ENCODE assay signal across 9 cellular contexts in genomic region chr11:57425565-57426438, GRCh38. TPM values are rescaled to one million over a fixed set of nuclear protein-coding genes. Genes with fewer than 3 reads are reported as not detected.
DNase-seq lines count a peak whose midpoint lies in the region; ATAC-seq and TF ChIP-seq lines count a peak whose summit lies in the region.
"Had no signal": no experiment of that assay in that cellular context is flagged by ENCODE, and none has a peak within 500 bp of the region (broad histone marks: within the 10 kb centered on the region; RNA-seq: fewer than 3 reads in every experiment).

No MANE protein-coding gene starts in this region.

- H3F3A ChIP-seq in SU-DHL-6 (ENCODE audit: insufficient read depth), result peaks cover 9% of the 10 kb centered on the region; the same call in 1 of the 2 replicates

- H3K4me3 ChIP-seq in CD8-positive, alpha-beta T cell (ENCODE audit: low read depth, low read length), result peak overlapping the region; percentile 47
- H3K4me3 ChIP-seq in SU-DHL-6 (ENCODE audit: insufficient read depth, low read length, poor library complexity, severe bottlenecking) (peak overlapping the region; percentile 82), endodermal cell (ENCODE audit: low read length) (peak overlapping the region; percentile 73)

- peak overlapping the region; percentile 93 for H3K27ac Mint-ChIP-seq in CD8-positive, alpha-beta T cell
- peak overlapping the region; percentile 4 for H3K27ac Mint-ChIP-seq in endodermal cell

- ATAC-seq in CD8-positive, alpha-beta T cell, result no peak
- ATAC-seq in HG02610 (IDR thresholded peaks at IDR 0.05; ENCODE audit: unreplicated experiment), result no peak
- ATAC-seq in HG03469 (IDR thresholded peaks at IDR 0.05; ENCODE audit: unreplicated experiment), result no peak

- intact Hi-C loops in CD8-positive, alpha-beta T cell (cut with DNase I, micrococcal nuclease), result loop anchor here (1.0 to 10.0 kb wide), 9 partner anchors 31 to 1153 kb away; partner anchors contain the start of genes P2RX3 (in 2 of the 2), SSRP1 (in 2 of the 2), YPEL4 (in 2 of the 2) and TIMM10 (in 1 of the 2)

- H3K9me2 ChIP-seq in SU-DHL-6 (replicated peaks; ENCODE audit: insufficient read depth, low read length), result no peaks in the 10 kb centered on the region

- H3K36me3 Mint-ChIP-seq in CD8-positive, alpha-beta T cell, result peaks cover 20% of the 10 kb centered on the region
- peaks cover 3% of the 10 kb centered on the region for H3K36me3 Mint-ChIP-seq in endodermal cell (ENCODE audit: low read depth)

- no peaks in the 10 kb centered on the region for H3K9me3 Mint-ChIP-seq in CD8-positive, alpha-beta T cell
- no peaks in the 10 kb centered on the region for H3K9me3 Mint-ChIP-seq in endodermal cell

- peaks cover 31% of the 10 kb centered on the region for H3K4me1 ChIP-seq in CD8-positive, alpha-beta T cell (ENCODE audit: insufficient read depth, low read length)
- H3K4me1 ChIP-seq in endodermal cell (ENCODE audit: control insufficient read depth, insufficient read depth, low read length), result peaks cover 4% of the 10 kb centered on the region

- POLR2A ChIA-PET in CD8-positive, alpha-beta T cell (lab: Charles Lee), result interaction anchor here (0.9 to 1.2 kb wide), 2 partner anchors 101 to 142 kb away, joined by 3 to 5 read pairs; partner anchors contain the start of genes TNKS1BP1 and UBE2L6

- peaks cover 4% of the 10 kb centered on the region for H3K36me3 ChIP-seq in CD8-positive, alpha-beta T cell (ENCODE audit: insufficient read depth, low read length)
- H3K36me3 ChIP-seq in SU-DHL-6 (ENCODE audit: low read length) (peaks cover 25% of the 10 kb centered on the region), endodermal cell (ENCODE audit: control insufficient read depth, insufficient read depth, low read length) (no peaks in the 10 kb centered on the region)

- H3K9me3 ChIP-seq in CD8-positive, alpha-beta T cell (ENCODE audit: low read length), result no peaks in the 10 kb centered on the region
- H3K9me3 ChIP-seq in SU-DHL-6 (ENCODE audit: insufficient read depth, low read length) (no peaks in the 10 kb centered on the region), endodermal cell (ENCODE audit: control insufficient read depth, low read length) (no peaks in the 10 kb centered on the region)

- H3K27me3 ChIP-seq in CD8-positive, alpha-beta T cell (ENCODE audit: insufficient read depth, low read length), result no peaks in the 10 kb centered on the region
- H3K27me3 ChIP-seq in SU-DHL-6 (ENCODE audit: low read length) (no peaks in the 10 kb centered on the region), endodermal cell (ENCODE audit: control insufficient read depth, insufficient read depth, low read length, poor library complexity, severe bottlenecking) (peaks cover 38% of the 10 kb centered on the region)

- no peak for TF ChIP-seq CTCF in CD8-positive, alpha-beta T cell (IDR thresholded peaks at IDR 0.05)
- TF ChIP-seq CTCF in SU-DHL-6 (IDR thresholded peaks at IDR 0.05; ENCODE audit: insufficient read depth, low read length, poor library complexity, severe bottlenecking) (no peak), endodermal cell (conservative IDR thresholded peaks at IDR 0.05) (no peak)

- H3K9ac ChIP-seq in SU-DHL-6 (ENCODE audit: low read length) (peak overlapping the region; percentile 94), endodermal cell (ENCODE audit: extremely low read depth, low read length, poor library complexity, severe bottlenecking) (no peak overlapping the region)

- peaks cover 46% of the 10 kb centered on the region for H3K4me1 Mint-ChIP-seq in CD8-positive, alpha-beta T cell (ENCODE audit: low read depth)
- H3K4me1 Mint-ChIP-seq in endodermal cell, result peaks cover 19% of the 10 kb centered on the region

- peak overlapping the region; percentile 93 for H3K4me2 ChIP-seq in SU-DHL-6 (ENCODE audit: low read depth, low read length, poor library complexity, severe bottlenecking)

- H3K79me2 ChIP-seq in SU-DHL-6 (ENCODE audit: insufficient read depth, low read length), result peaks cover 52% of the 10 kb centered on the region

- no peak overlapping the region for H2AFZ ChIP-seq in SU-DHL-6 (ENCODE audit: low read depth, low read length, severe bottlenecking)

- CTCF ChIA-PET in CD8-positive, alpha-beta T cell (lab: Charles Lee), result interaction anchor here (1.4 to 2.5 kb wide), 6 partner anchors 32 to 102 kb away, joined by 3 to 10 read pairs (median 4); partner anchors contain the start of gene RTN4RL2

- H3K4me3 Mint-ChIP-seq in CD8-positive, alpha-beta T cell, result peak overlapping the region; percentile 86
- peak overlapping the region; percentile 61 for H3K4me3 Mint-ChIP-seq in endodermal cell

- H3K27me3 Mint-ChIP-seq in CD8-positive, alpha-beta T cell (ENCODE audit: low read depth), result no peaks in the 10 kb centered on the region
- H3K27me3 Mint-ChIP-seq in endodermal cell (ENCODE audit: insufficient read depth), result peaks cover 41% of the 10 kb centered on the region

- H3K27ac ChIP-seq in CD8-positive, alpha-beta T cell (ENCODE audit: low read depth, low read length), result peak overlapping the region; percentile 44
- H3K27ac ChIP-seq in SU-DHL-6 (ENCODE audit: low read depth, low read length), result peak overlapping the region; percentile 76
- H3K27ac ChIP-seq in endodermal cell (ENCODE audit: low read depth, low read length), result no peak overlapping the region

- H4K20me1 ChIP-seq in SU-DHL-6 (ENCODE audit: low read depth, low read length), result no peaks in the 10 kb centered on the region; the same call in 1 of the 2 replicates

- WGBS in endodermal cell (ENCODE audit: insufficient coverage in 1 of 2, insufficient read length in 1 of 2), 2 experiments, result 92 to 94% methylated on average over 9 to 15 of the region's 15 CpGs

- DNase-seq in CD8-positive, alpha-beta T cell, result no peak
- no peak for DNase-seq in endodermal cell
- DNase-seq in myocyte (ENCODE audit: low read depth), result peak; percentile 54
- DNase-seq in central memory CD4-positive, alpha-beta T cell, result no peak
- DNase-seq in NCI-H2081 treated with DMSO at 0.1 percent for 48 hours (lab: John Stamatoyannopoulos, UW), result no peak

RNA-seq across cellular contexts. Expression of gene SLC43A3, which starts 1.1 kb away (rescaled TPM):
- 10 to 100 TPM in 1 of 2 experiments, 1 to 10 TPM in 1; 9.3 to 11.3 TPM for total RNA-seq in CD8-positive, alpha-beta T cell
- total RNA-seq in endodermal cell (10 to 100 TPM; 10.6 to 13.8 TPM), myocyte (21.6 and 21.9 TPM in 2 replicates)
- 14.6 TPM for polyA plus RNA-seq in endodermal cell (2013, experiment 1 of 2)
- polyA plus RNA-seq in endodermal cell (2013, experiment 2 of 2), result 14.1 TPM
- polyA plus RNA-seq in myocyte (2012), result 7.8 TPM

RNA-seq across cellular contexts. Expression of gene RTN4RL2, which starts 34.5 kb away (rescaled TPM):
- total RNA-seq in CD8-positive, alpha-beta T cell, result under 1 TPM; 0.16 to 0.31 TPM
- 1 to 10 TPM in 1 of 2 donors, under 1 TPM in 1; 0.97 to 1.5 TPM for total RNA-seq in endodermal cell
- 13.5 TPM for polyA plus RNA-seq in endodermal cell (2013, experiment 1 of 2)
- polyA plus RNA-seq in endodermal cell (2013, experiment 2 of 2), result 14.4 TPM
- total RNA-seq in myocyte, result 0.53 and 0.94 TPM in 2 replicates
- 0.24 TPM for polyA plus RNA-seq in myocyte (2012)

RNA-seq across cellular contexts. Expression of gene PRG2, which starts 35.4 kb away (rescaled TPM):
- total RNA-seq in CD8-positive, alpha-beta T cell, result under 1 TPM; 0.78 to 0.90 TPM
- total RNA-seq in endodermal cell (under 1 TPM in 1 of 2 donors, not detected in 1; 0.42 TPM), myocyte (not detected in 2 replicates)
- not detected for polyA plus RNA-seq in endodermal cell (2013, experiment 1 of 2)
- not detected for polyA plus RNA-seq in endodermal cell (2013, experiment 2 of 2)
- not detected for polyA plus RNA-seq in myocyte (2012)
- total RNA-seq: glomerular endothelial cell had no signal

RNA-seq across cellular contexts. Expression of gene PRG3, which starts 44.9 kb away (rescaled TPM):
- not detected for total RNA-seq in CD8-positive, alpha-beta T cell
- total RNA-seq in endodermal cell (not detected), myocyte (not detected in 2 replicates)
- not detected for polyA plus RNA-seq in endodermal cell (2013, experiment 1 of 2)
- not detected for polyA plus RNA-seq in endodermal cell (2013, experiment 2 of 2)
- not detected for polyA plus RNA-seq in myocyte (2012)
- total RNA-seq: glomerular endothelial cell had no signal
